ENCODE assay signal across 1 cellular context in the genomic region with DNA sequence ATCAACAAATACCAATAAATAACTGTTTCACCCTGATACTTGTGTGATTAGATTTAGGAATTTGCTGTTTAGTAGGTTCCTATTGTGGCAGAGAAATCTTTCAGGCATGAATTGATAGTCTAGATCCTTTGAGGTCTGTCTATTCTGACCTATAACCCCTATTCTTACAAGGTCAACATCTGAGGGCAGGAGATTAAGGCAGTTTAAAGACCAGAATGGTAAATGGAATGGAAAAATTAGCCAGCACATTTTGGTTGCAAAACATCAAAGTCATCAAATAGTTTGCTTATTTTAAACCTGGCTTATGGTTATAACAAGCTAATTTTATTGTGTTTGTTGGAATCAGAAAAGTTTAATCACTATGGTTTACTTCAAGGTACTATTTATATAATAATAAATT.
TF ChIP-seq lines count a peak whose summit lies in the region.

No MANE protein-coding gene starts in this region.

TF ChIP-seq in HepG2, 621 proteins besides CTCF, POLR2A, EP300 and RAD21 (continued from another document and continues in another):
- TF ChIP-seq, protein P1, sequence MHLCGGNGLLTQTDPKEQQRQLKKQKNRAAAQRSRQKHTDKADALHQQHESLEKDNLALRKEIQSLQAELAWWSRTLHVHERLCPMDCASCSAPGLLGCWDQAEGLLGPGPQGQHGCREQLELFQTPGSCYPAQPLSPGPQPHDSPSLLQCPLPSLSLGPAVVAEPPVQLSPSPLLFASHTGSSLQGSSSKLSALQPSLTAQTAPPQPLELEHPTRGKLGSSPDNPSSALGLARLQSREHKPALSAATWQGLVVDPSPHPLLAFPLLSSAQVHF (CRISPR knock-in tag; IDR thresholded peaks at IDR 0.05) = no peak
- no peak for TF ChIP-seq SOX6 (IDR thresholded peaks at IDR 0.05)
- TF ChIP-seq SOX6 (CRISPR knock-in tag; IDR thresholded peaks at IDR 0.05) = 0 out of 2 replicates have a peak, but pooled peaks have one; percentile 11
- TF ChIP-seq, protein P2, sequence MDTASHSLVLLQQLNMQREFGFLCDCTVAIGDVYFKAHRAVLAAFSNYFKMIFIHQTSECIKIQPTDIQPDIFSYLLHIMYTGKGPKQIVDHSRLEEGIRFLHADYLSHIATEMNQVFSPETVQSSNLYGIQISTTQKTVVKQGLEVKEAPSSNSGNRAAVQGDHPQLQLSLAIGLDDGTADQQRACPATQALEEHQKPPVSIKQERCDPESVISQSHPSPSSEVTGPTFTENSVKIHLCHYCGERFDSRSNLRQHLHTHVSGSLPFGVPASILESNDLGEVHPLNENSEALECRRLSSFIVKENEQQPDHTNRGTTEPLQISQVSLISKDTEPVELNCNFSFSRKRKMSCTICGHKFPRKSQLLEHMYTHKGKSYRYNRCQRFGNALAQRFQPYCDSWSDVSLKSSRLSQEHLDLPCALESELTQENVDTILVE (CRISPR knock-in tag; IDR thresholded peaks at IDR 0.05) = no peak
- 0 out of 2 replicates have a peak, but pooled peaks have one; percentile 22 for TF ChIP-seq FOXJ3 (CRISPR knock-in tag; IDR thresholded peaks at IDR 0.05; ENCODE audit: borderline replicate concordance)
- TF ChIP-seq ZNF557 (CRISPR knock-in tag; IDR thresholded peaks at IDR 0.05) = no peak
- TF ChIP-seq, protein P3, sequence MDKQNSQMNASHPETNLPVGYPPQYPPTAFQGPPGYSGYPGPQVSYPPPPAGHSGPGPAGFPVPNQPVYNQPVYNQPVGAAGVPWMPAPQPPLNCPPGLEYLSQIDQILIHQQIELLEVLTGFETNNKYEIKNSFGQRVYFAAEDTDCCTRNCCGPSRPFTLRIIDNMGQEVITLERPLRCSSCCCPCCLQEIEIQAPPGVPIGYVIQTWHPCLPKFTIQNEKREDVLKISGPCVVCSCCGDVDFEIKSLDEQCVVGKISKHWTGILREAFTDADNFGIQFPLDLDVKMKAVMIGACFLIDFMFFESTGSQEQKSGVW (CRISPR knock-in tag; IDR thresholded peaks at IDR 0.05; ENCODE audit: borderline replicate concordance) = no peak
- TF ChIP-seq, protein P4, sequence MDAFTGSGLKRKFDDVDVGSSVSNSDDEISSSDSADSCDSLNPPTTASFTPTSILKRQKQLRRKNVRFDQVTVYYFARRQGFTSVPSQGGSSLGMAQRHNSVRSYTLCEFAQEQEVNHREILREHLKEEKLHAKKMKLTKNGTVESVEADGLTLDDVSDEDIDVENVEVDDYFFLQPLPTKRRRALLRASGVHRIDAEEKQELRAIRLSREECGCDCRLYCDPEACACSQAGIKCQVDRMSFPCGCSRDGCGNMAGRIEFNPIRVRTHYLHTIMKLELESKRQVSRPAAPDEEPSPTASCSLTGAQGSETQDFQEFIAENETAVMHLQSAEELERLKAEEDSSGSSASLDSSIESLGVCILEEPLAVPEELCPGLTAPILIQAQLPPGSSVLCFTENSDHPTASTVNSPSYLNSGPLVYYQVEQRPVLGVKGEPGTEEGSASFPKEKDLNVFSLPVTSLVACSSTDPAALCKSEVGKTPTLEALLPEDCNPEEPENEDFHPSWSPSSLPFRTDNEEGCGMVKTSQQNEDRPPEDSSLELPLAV (CRISPR knock-in tag; conservative IDR thresholded peaks at IDR 0.05; ENCODE audit: low read depth) = no peak
- no peak for TF ChIP-seq ZNF253 (CRISPR knock-in tag; IDR thresholded peaks at IDR 0.05; ENCODE audit: borderline replicate concordance)
- TF ChIP-seq ZC3H4 (CRISPR knock-in tag; IDR thresholded peaks at IDR 0.05; ENCODE audit: borderline replicate concordance) = no peak
- TF ChIP-seq SMARCC2 (IDR thresholded peaks at IDR 0.05) = no peak
- no peak for TF ChIP-seq FOXK1 (CRISPR knock-in tag; IDR thresholded peaks at IDR 0.05; ENCODE audit: borderline replicate concordance, low read depth)
- TF ChIP-seq, protein P5, sequence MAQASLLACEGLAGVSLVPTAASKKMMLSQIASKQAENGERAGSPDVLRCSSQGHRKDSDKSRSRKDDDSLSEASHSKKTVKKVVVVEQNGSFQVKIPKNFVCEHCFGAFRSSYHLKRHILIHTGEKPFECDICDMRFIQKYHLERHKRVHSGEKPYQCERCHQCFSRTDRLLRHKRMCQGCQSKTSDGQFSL (CRISPR knock-in tag; IDR thresholded peaks at IDR 0.05) = no peak
- TF ChIP-seq ZNF766 (CRISPR knock-in tag; IDR thresholded peaks at IDR 0.05; ENCODE audit: borderline replicate concordance) = no peak
- TF ChIP-seq ZFP62 (CRISPR knock-in tag; IDR thresholded peaks at IDR 0.05) = no peak
- no peak for TF ChIP-seq YY1 (IDR thresholded peaks at IDR 0.05; ENCODE audit: insufficient read depth, insufficient replicate concordance, low read depth, low read length)
- TF ChIP-seq, protein P6, sequence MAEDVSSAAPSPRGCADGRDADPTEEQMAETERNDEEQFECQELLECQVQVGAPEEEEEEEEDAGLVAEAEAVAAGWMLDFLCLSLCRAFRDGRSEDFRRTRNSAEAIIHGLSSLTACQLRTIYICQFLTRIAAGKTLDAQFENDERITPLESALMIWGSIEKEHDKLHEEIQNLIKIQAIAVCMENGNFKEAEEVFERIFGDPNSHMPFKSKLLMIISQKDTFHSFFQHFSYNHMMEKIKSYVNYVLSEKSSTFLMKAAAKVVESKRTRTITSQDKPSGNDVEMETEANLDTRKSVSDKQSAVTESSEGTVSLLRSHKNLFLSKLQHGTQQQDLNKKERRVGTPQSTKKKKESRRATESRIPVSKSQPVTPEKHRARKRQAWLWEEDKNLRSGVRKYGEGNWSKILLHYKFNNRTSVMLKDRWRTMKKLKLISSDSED (CRISPR knock-in tag; IDR thresholded peaks at IDR 0.05) = no peak
- TF ChIP-seq ZBTB1 (CRISPR knock-in tag; IDR thresholded peaks at IDR 0.05; ENCODE audit: borderline replicate concordance) = no peak
- TF ChIP-seq, protein P7, sequence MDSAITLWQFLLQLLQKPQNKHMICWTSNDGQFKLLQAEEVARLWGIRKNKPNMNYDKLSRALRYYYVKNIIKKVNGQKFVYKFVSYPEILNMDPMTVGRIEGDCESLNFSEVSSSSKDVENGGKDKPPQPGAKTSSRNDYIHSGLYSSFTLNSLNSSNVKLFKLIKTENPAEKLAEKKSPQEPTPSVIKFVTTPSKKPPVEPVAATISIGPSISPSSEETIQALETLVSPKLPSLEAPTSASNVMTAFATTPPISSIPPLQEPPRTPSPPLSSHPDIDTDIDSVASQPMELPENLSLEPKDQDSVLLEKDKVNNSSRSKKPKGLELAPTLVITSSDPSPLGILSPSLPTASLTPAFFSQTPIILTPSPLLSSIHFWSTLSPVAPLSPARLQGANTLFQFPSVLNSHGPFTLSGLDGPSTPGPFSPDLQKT (CRISPR knock-in tag; IDR thresholded peaks at IDR 0.05; ENCODE audit: borderline replicate concordance) = no peak
- no peak for TF ChIP-seq YEATS2 (CRISPR knock-in tag; IDR thresholded peaks at IDR 0.05; ENCODE audit: borderline replicate concordance)
- no peak for TF ChIP-seq HNF4G (IDR thresholded peaks at IDR 0.05; ENCODE audit: borderline replicate concordance, low read depth, low read length)
- no peak for TF ChIP-seq HNF4G (CRISPR knock-in tag; IDR thresholded peaks at IDR 0.05; ENCODE audit: borderline replicate concordance, low read depth)
- TF ChIP-seq HNRNPH1 (optimal IDR thresholded peaks at IDR 0.05; ENCODE audit: low read depth, low read length) = no peak
- no peak for TF ChIP-seq AHR (CRISPR knock-in tag; IDR thresholded peaks at IDR 0.05)
- no peak for TF ChIP-seq CBX1 (IDR thresholded peaks at IDR 0.05; ENCODE audit: low read depth)
- TF ChIP-seq, protein P8, sequence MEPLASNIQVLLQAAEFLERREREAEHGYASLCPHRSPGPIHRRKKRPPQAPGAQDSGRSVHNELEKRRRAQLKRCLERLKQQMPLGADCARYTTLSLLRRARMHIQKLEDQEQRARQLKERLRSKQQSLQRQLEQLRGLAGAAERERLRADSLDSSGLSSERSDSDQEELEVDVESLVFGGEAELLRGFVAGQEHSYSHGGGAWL (CRISPR knock-in tag; IDR thresholded peaks at IDR 0.05) = no peak
- TF ChIP-seq, protein P9, sequence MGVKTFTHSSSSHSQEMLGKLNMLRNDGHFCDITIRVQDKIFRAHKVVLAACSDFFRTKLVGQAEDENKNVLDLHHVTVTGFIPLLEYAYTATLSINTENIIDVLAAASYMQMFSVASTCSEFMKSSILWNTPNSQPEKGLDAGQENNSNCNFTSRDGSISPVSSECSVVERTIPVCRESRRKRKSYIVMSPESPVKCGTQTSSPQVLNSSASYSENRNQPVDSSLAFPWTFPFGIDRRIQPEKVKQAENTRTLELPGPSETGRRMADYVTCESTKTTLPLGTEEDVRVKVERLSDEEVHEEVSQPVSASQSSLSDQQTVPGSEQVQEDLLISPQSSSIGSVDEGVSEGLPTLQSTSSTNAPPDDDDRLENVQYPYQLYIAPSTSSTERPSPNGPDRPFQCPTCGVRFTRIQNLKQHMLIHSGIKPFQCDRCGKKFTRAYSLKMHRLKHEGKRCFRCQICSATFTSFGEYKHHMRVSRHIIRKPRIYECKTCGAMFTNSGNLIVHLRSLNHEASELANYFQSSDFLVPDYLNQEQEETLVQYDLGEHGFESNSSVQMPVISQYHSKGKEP (CRISPR knock-in tag; IDR thresholded peaks at IDR 0.05) = no peak
- TF ChIP-seq NCOA1 (CRISPR knock-in tag; IDR thresholded peaks at IDR 0.05) = no peak
- TF ChIP-seq HNF4A (CRISPR knock-in tag; IDR thresholded peaks at IDR 0.05) = peak; percentile 47
- TF ChIP-seq ZKSCAN5 (CRISPR knock-in tag; IDR thresholded peaks at IDR 0.05) = no peak
- TF ChIP-seq ZFP41 (CRISPR knock-in tag; IDR thresholded peaks at IDR 0.05; ENCODE audit: borderline replicate concordance) = no peak
- TF ChIP-seq, protein P10, sequence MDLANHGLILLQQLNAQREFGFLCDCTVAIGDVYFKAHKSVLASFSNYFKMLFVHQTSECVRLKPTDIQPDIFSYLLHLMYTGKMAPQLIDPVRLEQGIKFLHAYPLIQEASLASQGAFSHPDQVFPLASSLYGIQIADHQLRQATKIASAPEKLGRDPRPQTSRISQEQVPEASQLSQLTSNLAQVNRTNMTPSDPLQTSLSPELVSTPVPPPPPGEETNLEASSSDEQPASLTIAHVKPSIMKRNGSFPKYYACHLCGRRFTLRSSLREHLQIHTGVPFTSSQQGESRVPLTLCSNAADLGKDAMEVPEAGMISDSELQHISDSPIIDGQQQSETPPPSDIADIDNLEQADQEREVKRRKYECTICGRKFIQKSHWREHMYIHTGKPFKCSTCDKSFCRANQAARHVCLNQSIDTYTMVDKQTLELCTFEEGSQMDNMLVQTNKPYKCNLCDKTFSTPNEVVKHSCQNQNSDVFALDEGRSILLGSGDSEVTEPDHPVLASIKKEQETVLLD (CRISPR knock-in tag; IDR thresholded peaks at IDR 0.05; ENCODE audit: low read depth) = no peak
- TF ChIP-seq ATF1 (CRISPR knock-in tag; IDR thresholded peaks at IDR 0.05) = no peak
- 0 out of 2 replicates have a peak, but pooled peaks have one; percentile 18 for TF ChIP-seq FOXA3 (CRISPR knock-in tag; IDR thresholded peaks at IDR 0.05)
- TF ChIP-seq, protein P11, sequence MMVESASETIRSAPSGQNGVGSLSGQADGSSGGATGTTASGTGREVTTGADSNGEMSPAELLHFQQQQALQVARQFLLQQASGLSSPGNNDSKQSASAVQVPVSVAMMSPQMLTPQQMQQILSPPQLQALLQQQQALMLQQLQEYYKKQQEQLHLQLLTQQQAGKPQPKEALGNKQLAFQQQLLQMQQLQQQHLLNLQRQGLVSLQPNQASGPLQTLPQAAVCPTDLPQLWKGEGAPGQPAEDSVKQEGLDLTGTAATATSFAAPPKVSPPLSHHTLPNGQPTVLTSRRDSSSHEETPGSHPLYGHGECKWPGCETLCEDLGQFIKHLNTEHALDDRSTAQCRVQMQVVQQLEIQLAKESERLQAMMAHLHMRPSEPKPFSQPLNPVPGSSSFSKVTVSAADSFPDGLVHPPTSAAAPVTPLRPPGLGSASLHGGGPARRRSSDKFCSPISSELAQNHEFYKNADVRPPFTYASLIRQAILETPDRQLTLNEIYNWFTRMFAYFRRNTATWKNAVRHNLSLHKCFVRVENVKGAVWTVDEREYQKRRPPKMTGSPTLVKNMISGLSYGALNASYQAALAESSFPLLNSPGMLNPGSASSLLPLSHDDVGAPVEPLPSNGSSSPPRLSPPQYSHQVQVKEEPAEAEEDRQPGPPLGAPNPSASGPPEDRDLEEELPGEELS (CRISPR knock-in tag; IDR thresholded peaks at IDR 0.05) = no peak
- TF ChIP-seq RFXANK (CRISPR knock-in tag; IDR thresholded peaks at IDR 0.05) = no peak
- no peak for TF ChIP-seq HNRNPUL1 (IDR thresholded peaks at IDR 0.05; ENCODE audit: low read depth, low read length)
- TF ChIP-seq, protein P12, sequence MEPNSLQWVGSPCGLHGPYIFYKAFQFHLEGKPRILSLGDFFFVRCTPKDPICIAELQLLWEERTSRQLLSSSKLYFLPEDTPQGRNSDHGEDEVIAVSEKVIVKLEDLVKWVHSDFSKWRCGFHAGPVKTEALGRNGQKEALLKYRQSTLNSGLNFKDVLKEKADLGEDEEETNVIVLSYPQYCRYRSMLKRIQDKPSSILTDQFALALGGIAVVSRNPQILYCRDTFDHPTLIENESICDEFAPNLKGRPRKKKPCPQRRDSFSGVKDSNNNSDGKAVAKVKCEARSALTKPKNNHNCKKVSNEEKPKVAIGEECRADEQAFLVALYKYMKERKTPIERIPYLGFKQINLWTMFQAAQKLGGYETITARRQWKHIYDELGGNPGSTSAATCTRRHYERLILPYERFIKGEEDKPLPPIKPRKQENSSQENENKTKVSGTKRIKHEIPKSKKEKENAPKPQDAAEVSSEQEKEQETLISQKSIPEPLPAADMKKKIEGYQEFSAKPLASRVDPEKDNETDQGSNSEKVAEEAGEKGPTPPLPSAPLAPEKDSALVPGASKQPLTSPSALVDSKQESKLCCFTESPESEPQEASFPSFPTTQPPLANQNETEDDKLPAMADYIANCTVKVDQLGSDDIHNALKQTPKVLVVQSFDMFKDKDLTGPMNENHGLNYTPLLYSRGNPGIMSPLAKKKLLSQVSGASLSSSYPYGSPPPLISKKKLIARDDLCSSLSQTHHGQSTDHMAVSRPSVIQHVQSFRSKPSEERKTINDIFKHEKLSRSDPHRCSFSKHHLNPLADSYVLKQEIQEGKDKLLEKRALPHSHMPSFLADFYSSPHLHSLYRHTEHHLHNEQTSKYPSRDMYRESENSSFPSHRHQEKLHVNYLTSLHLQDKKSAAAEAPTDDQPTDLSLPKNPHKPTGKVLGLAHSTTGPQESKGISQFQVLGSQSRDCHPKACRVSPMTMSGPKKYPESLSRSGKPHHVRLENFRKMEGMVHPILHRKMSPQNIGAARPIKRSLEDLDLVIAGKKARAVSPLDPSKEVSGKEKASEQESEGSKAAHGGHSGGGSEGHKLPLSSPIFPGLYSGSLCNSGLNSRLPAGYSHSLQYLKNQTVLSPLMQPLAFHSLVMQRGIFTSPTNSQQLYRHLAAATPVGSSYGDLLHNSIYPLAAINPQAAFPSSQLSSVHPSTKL (CRISPR knock-in tag; IDR thresholded peaks at IDR 0.05) = 0 out of 2 replicates have a peak, but pooled peaks have one; percentile 34
- no peak for TF ChIP-seq KAT2B (IDR thresholded peaks at IDR 0.05; ENCODE audit: borderline replicate concordance, low read depth, low read length)
- no peak for TF ChIP-seq GZF1 (CRISPR knock-in tag; IDR thresholded peaks at IDR 0.05)
- no peak for TF ChIP-seq ZNF20 (CRISPR knock-in tag; IDR thresholded peaks at IDR 0.05)
- no peak for TF ChIP-seq KAT7 (CRISPR knock-in tag; IDR thresholded peaks at IDR 0.05; ENCODE audit: borderline replicate concordance)
- TF ChIP-seq FOXO1 (CRISPR knock-in tag; IDR thresholded peaks at IDR 0.05) = no peak
